31 cellular contexts compared by ENCODE assay signal in genomic region chr7:131941291-131941690, GRCh38.
"Had no signal": no experiment of that assay in that cellular context is flagged by ENCODE, and none has a peak within 500 bp of the region (broad histone marks: within the 10 kb centered on the region; RNA-seq: fewer than 3 reads in every experiment).

No MANE protein-coding gene starts in this region.

- H2AFZ ChIP-seq: neural progenitor cell, parathyroid adenoma had no signal

- H3K27me3 ChIP-seq: ovary, testis had no signal

- ATAC-seq: naive thymus-derived CD4-positive, alpha-beta T cell; natural killer cell; psoas muscle; right cardiac atrium; right lobe of liver; stimulated activated effector memory CD8-positive, alpha-beta T cell treated with anti-CD3 and anti-CD28 coated beads, Interleukin-12 subunit alpha, Interleukin-12 subunit beta, amount 100 ng/mL, for 72 hours; stimulated activated naive B cell treated with anti-CD40 and anti-IgM and Interleukin-4, amounts not matched to agents 10 μg/mL and 1 μg/mL and 100 μg/mL, for 72 hours; stimulated activated naive CD8-positive, alpha-beta T cell treated with anti-CD3 and anti-CD28 coated beads, Interleukin-15, amount 100 ng/mL, for 72 hours; upper lobe of right lung had no signal

- H3K4me2 ChIP-seq: neural progenitor cell had no signal

- H3K4me3 Mint-ChIP-seq: naive thymus-derived CD4-positive, alpha-beta T cell; natural killer cell; nephron; neural progenitor cell; stimulated activated effector memory CD8-positive, alpha-beta T cell treated with anti-CD3 and anti-CD28 coated beads, Interleukin-12 subunit alpha, Interleukin-12 subunit beta, amount 100 ng/mL, for 72 hours; stimulated activated naive B cell treated with anti-CD40 and anti-IgM and Interleukin-4, amounts not matched to agents 10 μg/mL and 1 μg/mL and 100 μg/mL, for 72 hours; stimulated activated naive CD8-positive, alpha-beta T cell treated with anti-CD3 and anti-CD28 coated beads, Interleukin-15, amount 100 ng/mL, for 72 hours; type B pancreatic cell had no signal

- H3K4me3 ChIP-seq: neural progenitor cell, ovary, psoas muscle, right lobe of liver, sigmoid colon, suprapubic skin, testis, tibial artery, transverse colon, upper lobe of right lung, uterus had no signal

- H3K4me1 Mint-ChIP-seq: natural killer cell; stimulated activated effector memory CD8-positive, alpha-beta T cell treated with anti-CD3 and anti-CD28 coated beads, Interleukin-12 subunit alpha, Interleukin-12 subunit beta, amount 100 ng/mL, for 72 hours had no signal

- H3K36me3 Mint-ChIP-seq: naive thymus-derived CD4-positive, alpha-beta T cell; natural killer cell; neural progenitor cell; stimulated activated effector memory CD8-positive, alpha-beta T cell treated with anti-CD3 and anti-CD28 coated beads, Interleukin-12 subunit alpha, Interleukin-12 subunit beta, amount 100 ng/mL, for 72 hours; type B pancreatic cell had no signal

- DNase-seq: naive thymus-derived CD4-positive, alpha-beta T cell; natural killer cell; nucleus accumbens; ovary; posterior cingulate gyrus; psoas muscle; right cardiac atrium; right lobe of liver; sigmoid colon; small intestine; stimulated activated CD4-positive, alpha-beta T cell treated with anti-CD3 and anti-CD28 coated beads, Interleukin-15, amount 100 ng/mL, for 24 hours; stimulated activated CD4-positive, alpha-beta T cell treated with anti-CD3 and anti-CD28 coated beads, Interleukin-2, amount 100 ng/mL, for 24 hours; stimulated activated CD4-positive, alpha-beta T cell treated with anti-CD3 and anti-CD28 coated beads, Interleukin-2, amount 100 ng/mL, for 48 hours; stimulated activated CD4-positive, alpha-beta T cell treated with anti-CD3 and anti-CD28 coated beads, Interleukin-4, amount 100 ng/mL, for 24 hours; stimulated activated naive B cell treated with anti-CD40 and anti-IgM and Interleukin-4, amounts not matched to agents 10 μg/mL and 1 μg/mL and 100 μg/mL, for 72 hours; stimulated activated naive CD4-positive, alpha-beta T cell treated with Interleukin-2 at 50 U/mL for 16 hours; stimulated activated naive CD8-positive, alpha-beta T cell treated with anti-CD3 and anti-CD28 coated beads, Interleukin-15, amount 100 ng/mL, for 72 hours; substantia nigra; testis; transverse colon; upper lobe of right lung; uterus had no signal

- H3K27ac Mint-ChIP-seq: naive thymus-derived CD4-positive, alpha-beta T cell; natural killer cell; nephron; neural progenitor cell; progenitor cell of endocrine pancreas; stimulated activated effector memory CD8-positive, alpha-beta T cell treated with anti-CD3 and anti-CD28 coated beads, Interleukin-12 subunit alpha, Interleukin-12 subunit beta, amount 100 ng/mL, for 72 hours; stimulated activated naive B cell treated with anti-CD40 and anti-IgM and Interleukin-4, amounts not matched to agents 10 μg/mL and 1 μg/mL and 100 μg/mL, for 72 hours; stimulated activated naive CD8-positive, alpha-beta T cell treated with anti-CD3 and anti-CD28 coated beads, Interleukin-15, amount 100 ng/mL, for 72 hours; type B pancreatic cell had no signal

- H3K4me1 ChIP-seq: neural progenitor cell, parathyroid adenoma, upper lobe of right lung, uterus had no signal

- H3K36me3 ChIP-seq: neural progenitor cell, neutrophil, ovary, right lobe of liver, sigmoid colon, suprapubic skin, tibial artery, transverse colon, upper lobe of right lung, uterus had no signal

- H3K9ac ChIP-seq: neural progenitor cell, parathyroid adenoma had no signal

- H3K9me3 Mint-ChIP-seq: natural killer cell, type B pancreatic cell had no signal

- H3K9me3 ChIP-seq: neutrophil, ovary, psoas muscle, right lobe of liver, sigmoid colon, suprapubic skin, testis, tibial artery, transverse colon, upper lobe of right lung, uterus had no signal

- H3K27ac ChIP-seq: neural progenitor cell, neutrophil, ovary, parathyroid adenoma, psoas muscle, right lobe of liver, sigmoid colon, suprapubic skin, testis, tibial artery, transverse colon, upper lobe of right lung, uterus had no signal
